Comparison of ENCODE assay signal across 17 cellular contexts in the genomic region with DNA sequence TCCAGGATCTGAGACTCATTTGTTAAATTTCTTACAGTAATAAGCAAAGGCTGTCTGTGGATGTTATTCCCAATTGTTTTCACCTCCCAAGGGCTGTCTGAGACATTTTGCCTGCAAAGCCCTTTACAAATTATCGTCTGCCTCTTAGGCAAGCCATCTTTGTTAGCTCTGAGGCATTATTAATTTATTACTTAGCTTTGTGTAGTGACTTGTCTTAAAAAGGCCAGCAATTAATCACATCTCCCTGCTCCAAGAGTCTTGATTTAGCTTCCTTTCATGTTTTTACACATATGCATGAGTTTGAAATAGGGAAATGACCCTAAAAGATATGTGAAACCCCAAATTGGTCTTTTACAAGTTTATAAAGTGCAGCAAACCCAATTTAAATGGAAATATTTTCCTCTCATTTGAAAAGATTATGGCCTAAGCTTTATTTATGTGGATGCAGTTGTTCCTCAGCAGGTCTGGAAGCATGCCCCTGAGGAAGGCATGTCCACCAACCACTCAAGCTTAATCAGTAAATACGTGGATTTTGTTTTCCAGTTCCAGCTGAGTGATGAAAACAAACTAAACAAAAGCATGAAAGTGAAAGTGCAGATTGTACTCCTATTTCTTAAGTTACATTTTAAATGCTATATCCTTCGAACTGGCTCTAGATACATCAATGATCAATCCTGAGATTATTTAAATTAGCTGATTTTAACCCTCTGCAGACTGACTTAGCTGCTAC.
DNase-seq lines count a peak whose midpoint lies in the region; ATAC-seq and TF ChIP-seq lines count a peak whose summit lies in the region.
"Had no signal": no experiment of that assay in that cellular context is flagged by ENCODE, and none has a peak within 500 bp of the region (broad histone marks: within the 10 kb centered on the region; RNA-seq: fewer than 3 reads in every experiment).

No MANE protein-coding gene starts in this region.

- H3K4me3 ChIP-seq in IMR-90 (ENCODE audit: insufficient read depth, low read depth, low read length): no peak overlapping the region
- H3K4me3 ChIP-seq in coronary artery: peak overlapping the region; percentile 1
- H3K4me3 ChIP-seq in uterus: no peak overlapping the region
- H3K4me3 ChIP-seq: sigmoid colon had no signal

- peaks cover 9% of the 10 kb centered on the region for H3K9me1 ChIP-seq in IMR-90 (ENCODE audit: insufficient read depth, low read length)

- H3K27ac ChIP-seq in IMR-90 (ENCODE audit: insufficient read depth, low read length) (peak overlapping the region; percentile 98), coronary artery (peak overlapping the region in 1 of 2 donors; percentile 63), uterus (peak overlapping the region; percentile 65 to 66)

- H3K4me2 ChIP-seq in IMR-90 (ENCODE audit: low read depth, low read length): peak overlapping the region; percentile 84

- BruUV-seq in IMR-90 (replicated peaks; lab: Mats Ljungman, UMichigan): no TSS peak

- peak overlapping the region; percentile 88 for H3K23ac ChIP-seq in IMR-90 (ENCODE audit: low read depth, low read length)

- H3K9ac ChIP-seq in IMR-90 (ENCODE audit: low read depth, low read length): peak overlapping the region; percentile 66

- no peak overlapping the region for H3K27ac Mint-ChIP-seq in stimulated activated naive CD8-positive, alpha-beta T cell treated with anti-CD3 and anti-CD28 coated beads, Interleukin-15, amount 100 ng/mL, for 72 hours
- H3K27ac Mint-ChIP-seq: activated naive CD8-positive, alpha-beta T cell; activated T-cell treated with anti-CD3 and anti-CD28 coated beads, Interleukin-2, amount 50 U/mL, for 24 hours had no signal

- H4K91ac ChIP-seq in IMR-90 (ENCODE audit: insufficient read depth, low read depth, low read length): peak overlapping the region; percentile 94

- ATAC-seq in IMR-90 (ENCODE audit: low read depth) (no peak), HG02885 (IDR thresholded peaks at IDR 0.05; ENCODE audit: poor library complexity, unreplicated experiment) (no peak)
- ATAC-seq in stimulated activated naive CD8-positive, alpha-beta T cell treated with anti-CD3 and anti-CD28 coated beads, Interleukin-15, amount 100 ng/mL, for 72 hours: no peak

- TF ChIP-seq POLR2A in IMR-90 (IDR thresholded peaks at IDR 0.05; ENCODE audit: low read depth, low read length) (no peak), uterus (IDR thresholded peaks at IDR 0.05) (no peak)

- peak overlapping the region; percentile 90 for H2AK9ac ChIP-seq in IMR-90 (replicated peaks; ENCODE audit: low read depth, low read length, poor library complexity)

- TF ChIP-seq RAD21 in IMR-90 (IDR thresholded peaks at IDR 0.05; ENCODE audit: low read length): no peak

- CTCF ChIA-PET in IMR-90 (lab: Yijun Ruan, JAX): interaction anchor here (0.9 to 1.2 kb wide), 3 partner anchors 16 to 140 kb away, joined by 3 to 7 read pairs (median 5); no protein-coding TSS in a partner anchor

- H3K18ac ChIP-seq in IMR-90 (ENCODE audit: low read depth, low read length): peak overlapping the region; percentile 98

- intact Hi-C loops in IMR-90 (cut with micrococcal nuclease): loop anchor here (2.0 to 5.0 kb wide), 4 partner anchors 14 to 568 kb away; a partner anchor contains a TSS
- intact Hi-C loops in uterus (cut with DNase I; ENCODE audit: low total_unique reads): no loop called here

- H3K4me1 Mint-ChIP-seq in stimulated activated naive CD8-positive, alpha-beta T cell treated with anti-CD3 and anti-CD28 coated beads, Interleukin-15, amount 100 ng/mL, for 72 hours: no peaks in the 10 kb centered on the region

- H3K4ac ChIP-seq in IMR-90 (ENCODE audit: low read depth, low read length): peak overlapping the region; percentile 93

- H4K20me1 ChIP-seq in IMR-90 (ENCODE audit: insufficient read depth, low read length): no peaks in the 10 kb centered on the region

- H3K27me3 Mint-ChIP-seq in stimulated activated naive CD8-positive, alpha-beta T cell treated with anti-CD3 and anti-CD28 coated beads, Interleukin-15, amount 100 ng/mL, for 72 hours: peaks cover 8% of the 10 kb centered on the region
- H3K27me3 Mint-ChIP-seq: activated naive CD8-positive, alpha-beta T cell; activated T-cell treated with anti-CD3 and anti-CD28 coated beads, Interleukin-2, amount 50 U/mL, for 24 hours had no signal

- H2AFZ ChIP-seq in IMR-90 (replicated peaks; ENCODE audit: low read length, poor library complexity): no peak overlapping the region

- H3K4me3 Mint-ChIP-seq in stimulated activated naive CD8-positive, alpha-beta T cell treated with anti-CD3 and anti-CD28 coated beads, Interleukin-15, amount 100 ng/mL, for 72 hours: no peak overlapping the region
- H3K4me3 Mint-ChIP-seq: activated naive CD8-positive, alpha-beta T cell; activated T-cell treated with anti-CD3 and anti-CD28 coated beads, Interleukin-2, amount 50 U/mL, for 24 hours had no signal

- dilution Hi-C loops in IMR-90 (cut with HindIII; ENCODE audit: low sequenced_read_pairs, unreplicated experiment): no loop called here

- H3K9me3 ChIP-seq in IMR-90 (ENCODE audit: control insufficient read depth, insufficient read depth, low read length) (no peaks in the 10 kb centered on the region), uterus (no peaks in the 10 kb centered on the region)
- H3K9me3 ChIP-seq: sigmoid colon had no signal

- H4K5ac ChIP-seq in IMR-90 (ENCODE audit: low read depth, low read length): peak overlapping the region; percentile 97

- in situ Hi-C loops in IMR-90 (cut with MboI; ENCODE audit: low sequenced_read_pairs): no loop called here
- in situ Hi-C loops in KBM-7 (cut with MboI; ENCODE audit: low pct_unique_long_range_greater_than_20kb, low sequenced_read_pairs): no loop called here

- no peak for TF ChIP-seq CTCF in IMR-90 (conservative IDR thresholded peaks at IDR 0.05; ENCODE audit: low read depth, low read length)
- TF ChIP-seq CTCF in coronary artery (IDR thresholded peaks at IDR 0.05): no peak
- no peak for TF ChIP-seq CTCF in uterus (IDR thresholded peaks at IDR 0.05)

- H4K8ac ChIP-seq in IMR-90 (ENCODE audit: low read depth in 2 of 2, low read length in 2 of 2): peak overlapping the region; percentile 38 to 94

- H3K56ac ChIP-seq in IMR-90 (ENCODE audit: extremely low read depth, insufficient read depth, low read length): peak overlapping the region; percentile 76

- H2AK5ac ChIP-seq in IMR-90 (ENCODE audit: low read depth, low read length): peak overlapping the region; percentile 31; the same call in 1 of the 2 replicates

- H2BK15ac ChIP-seq in IMR-90 (ENCODE audit: low read depth, low read length): peak overlapping the region; percentile 75

- H3K9me3 Mint-ChIP-seq in stimulated activated naive CD8-positive, alpha-beta T cell treated with anti-CD3 and anti-CD28 coated beads, Interleukin-15, amount 100 ng/mL, for 72 hours: peaks cover 5 to 7% of the 10 kb centered on the region in 2 donors

- H2BK120ac ChIP-seq in IMR-90 (ENCODE audit: low read depth, low read length): peak overlapping the region; percentile 93

- 0 out of 4 replicates have a peak, but pooled peaks cover 0 to 2% of the 10 kb centered on the region in 2 experiments for H3K79me1 ChIP-seq in IMR-90 (ENCODE audit: low read depth in 1 of 2, low read length in 2 of 2)

- H3K36me3 ChIP-seq in IMR-90 (ENCODE audit: control insufficient read depth, insufficient read depth, low read length) (no peaks in the 10 kb centered on the region), uterus (no peaks in the 10 kb centered on the region)
- H3K36me3 ChIP-seq: sigmoid colon had no signal

- DNase-seq in IMR-90 (no peak), coronary artery (ENCODE audit: low spot score) (no peak), myocyte (ENCODE audit: low read depth) (peak; percentile 7), uterus (no peak), KBM-7 (no peak)
- DNase-seq in stimulated activated naive CD8-positive, alpha-beta T cell treated with anti-CD3 and anti-CD28 coated beads, Interleukin-15, amount 100 ng/mL, for 72 hours: no peak
- DNase-seq: activated CD4-positive, alpha-beta T cell treated with anti-CD3 and anti-CD28 coated beads, Interleukin-2, amount 50 U/mL, for 48 hours; activated T-cell treated with anti-CD3 and anti-CD28 coated beads, Interleukin-2, amount 50 U/mL, for 24 hours; C1 segment of cervical spinal cord; DMS 273 treated with DMSO at 0.1 percent for 48 hours; hippocampal formation; midbrain; occipital lobe; sigmoid colon; stimulated activated CD4-positive, alpha-beta T cell treated with anti-CD3 and anti-CD28 coated beads, Interleukin-2, amount 100 ng/mL, for 48 hours had no signal

- 33% methylated on average over 1 of the region's 3 CpGs; no CpG with 5 or more reads in 1 of the 2 experiments for WGBS in IMR-90 (ENCODE audit: extremely low coverage in 2 of 2, insufficient read length in 1 of 2), 2 experiments

- H3K14ac ChIP-seq in IMR-90 (replicated peaks; ENCODE audit: low read depth, low read length): peak overlapping the region; percentile 83

- H2BK5ac ChIP-seq in IMR-90 (ENCODE audit: low read depth, low read length, poor library complexity, severe bottlenecking): peak overlapping the region; percentile 96

- H2BK20ac ChIP-seq in IMR-90 (ENCODE audit: low read depth, low read length): peak overlapping the region; percentile 64

- H3K4me1 ChIP-seq in IMR-90 (ENCODE audit: control insufficient read depth, insufficient read depth, low read length): peaks cover 31% of the 10 kb centered on the region
- peaks cover 0 to 5% of the 10 kb centered on the region in 2 donors for H3K4me1 ChIP-seq in uterus

- POLR2A ChIA-PET in IMR-90 (lab: Charles Lee; ENCODE audit: unreplicated experiment): interaction anchor here (0.6 kb wide), 1 partner anchor 15 kb away, joined by 4 read pairs; no protein-coding TSS in a partner anchor

- H3K27me3 ChIP-seq in IMR-90 (ENCODE audit: control insufficient read depth, insufficient read depth, low read length) (no peaks in the 10 kb centered on the region), uterus (no peaks in the 10 kb centered on the region)
- H3K27me3 ChIP-seq: sigmoid colon had no signal

TF ChIP-seq in IMR-90, 13 proteins besides CTCF, POLR2A, EP300 and RAD21:
- TF ChIP-seq, protein P1, sequence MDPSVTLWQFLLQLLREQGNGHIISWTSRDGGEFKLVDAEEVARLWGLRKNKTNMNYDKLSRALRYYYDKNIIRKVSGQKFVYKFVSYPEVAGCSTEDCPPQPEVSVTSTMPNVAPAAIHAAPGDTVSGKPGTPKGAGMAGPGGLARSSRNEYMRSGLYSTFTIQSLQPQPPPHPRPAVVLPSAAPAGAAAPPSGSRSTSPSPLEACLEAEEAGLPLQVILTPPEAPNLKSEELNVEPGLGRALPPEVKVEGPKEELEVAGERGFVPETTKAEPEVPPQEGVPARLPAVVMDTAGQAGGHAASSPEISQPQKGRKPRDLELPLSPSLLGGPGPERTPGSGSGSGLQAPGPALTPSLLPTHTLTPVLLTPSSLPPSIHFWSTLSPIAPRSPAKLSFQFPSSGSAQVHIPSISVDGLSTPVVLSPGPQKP (IDR thresholded peaks at IDR 0.05; ENCODE audit: borderline replicate concordance, low read depth, low read length): no peak
- TF ChIP-seq RFX5 (IDR thresholded peaks at IDR 0.05; ENCODE audit: low read depth, low read length) (no peak), MAFK (IDR thresholded peaks at IDR 0.05; ENCODE audit: low read depth, low read length) (no peak)
